In genomic region chr19:49130325-49130724, GRCh38 we compare ENCODE assay signal across 1 cellular context.
TF ChIP-seq lines count a peak whose summit lies in the region.

No MANE protein-coding gene starts in this region.

TF ChIP-seq in K562, 482 proteins besides CTCF, POLR2A, EP300 and RAD21:
- TF ChIP-seq, protein P1, sequence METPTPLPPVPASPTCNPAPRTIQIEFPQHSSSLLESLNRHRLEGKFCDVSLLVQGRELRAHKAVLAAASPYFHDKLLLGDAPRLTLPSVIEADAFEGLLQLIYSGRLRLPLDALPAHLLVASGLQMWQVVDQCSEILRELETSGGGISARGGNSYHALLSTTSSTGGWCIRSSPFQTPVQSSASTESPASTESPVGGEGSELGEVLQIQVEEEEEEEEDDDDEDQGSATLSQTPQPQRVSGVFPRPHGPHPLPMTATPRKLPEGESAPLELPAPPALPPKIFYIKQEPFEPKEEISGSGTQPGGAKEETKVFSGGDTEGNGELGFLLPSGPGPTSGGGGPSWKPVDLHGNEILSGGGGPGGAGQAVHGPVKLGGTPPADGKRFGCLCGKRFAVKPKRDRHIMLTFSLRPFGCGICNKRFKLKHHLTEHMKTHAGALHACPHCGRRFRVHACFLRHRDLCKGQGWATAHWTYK (CRISPR knock-in tag; IDR thresholded peaks at IDR 0.05), result no peak
- no peak for TF ChIP-seq ZNF354B (CRISPR knock-in tag; IDR thresholded peaks at IDR 0.05)
- TF ChIP-seq RBFOX2 (IDR thresholded peaks at IDR 0.05; ENCODE audit: low read depth, low read length), result 0 out of 2 replicates have a peak, but pooled peaks have one; percentile 22
- TF ChIP-seq ZNF76 (CRISPR knock-in tag; IDR thresholded peaks at IDR 0.05; ENCODE audit: borderline replicate concordance), result no peak
- TF ChIP-seq, protein P2, sequence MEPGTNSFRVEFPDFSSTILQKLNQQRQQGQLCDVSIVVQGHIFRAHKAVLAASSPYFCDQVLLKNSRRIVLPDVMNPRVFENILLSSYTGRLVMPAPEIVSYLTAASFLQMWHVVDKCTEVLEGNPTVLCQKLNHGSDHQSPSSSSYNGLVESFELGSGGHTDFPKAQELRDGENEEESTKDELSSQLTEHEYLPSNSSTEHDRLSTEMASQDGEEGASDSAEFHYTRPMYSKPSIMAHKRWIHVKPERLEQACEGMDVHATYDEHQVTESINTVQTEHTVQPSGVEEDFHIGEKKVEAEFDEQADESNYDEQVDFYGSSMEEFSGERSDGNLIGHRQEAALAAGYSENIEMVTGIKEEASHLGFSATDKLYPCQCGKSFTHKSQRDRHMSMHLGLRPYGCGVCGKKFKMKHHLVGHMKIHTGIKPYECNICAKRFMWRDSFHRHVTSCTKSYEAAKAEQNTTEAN (CRISPR knock-in tag; IDR thresholded peaks at IDR 0.05), result no peak
